8 cellular contexts compared by ENCODE assay signal in genomic region chr6:123316733-123317323, GRCh38.
DNase-seq lines count a peak whose midpoint lies in the region; ATAC-seq and TF ChIP-seq lines count a peak whose summit lies in the region.

No MANE protein-coding gene starts in this region.

- no peaks in the 10 kb centered on the region for H3K4me1 Mint-ChIP-seq in activated CD8-positive, alpha-beta memory T cell treated with anti-CD3 and anti-CD28 coated beads, Interleukin-2, amount 10 ng/mL, durations not matched to agents 7 days and 5 days

- no peaks in the 10 kb centered on the region for H3K27me3 Mint-ChIP-seq in activated CD8-positive, alpha-beta memory T cell treated with anti-CD3 and anti-CD28 coated beads, Interleukin-2, amount 10 ng/mL, durations not matched to agents 7 days and 5 days

- H3K4me3 Mint-ChIP-seq in activated CD8-positive, alpha-beta memory T cell treated with anti-CD3 and anti-CD28 coated beads, Interleukin-2, amount 10 ng/mL, durations not matched to agents 7 days and 5 days: no peak overlapping the region

- no peaks in the 10 kb centered on the region for H3K9me3 Mint-ChIP-seq in activated CD8-positive, alpha-beta memory T cell treated with anti-CD3 and anti-CD28 coated beads, Interleukin-2, amount 10 ng/mL, durations not matched to agents 7 days and 5 days (ENCODE audit: low read depth)

- H3K4me3 ChIP-seq in epithelial cell of esophagus (ENCODE audit: low read length) (no peak overlapping the region), thoracic aorta (no peak overlapping the region)

- peak; percentile 21 for TF ChIP-seq CTCF in epithelial cell of esophagus (IDR thresholded peaks at IDR 0.05; ENCODE audit: insufficient read depth, low read depth, low read length, missing control alignments)
- peak; percentile 41 for TF ChIP-seq CTCF in thoracic aorta (IDR thresholded peaks at IDR 0.05)

- no peaks in the 10 kb centered on the region for H3K36me3 Mint-ChIP-seq in activated CD8-positive, alpha-beta memory T cell treated with anti-CD3 and anti-CD28 coated beads, Interleukin-2, amount 10 ng/mL, durations not matched to agents 7 days and 5 days

- H3K27ac ChIP-seq in thoracic aorta: no peak overlapping the region

- peak; percentile 20 for DNase-seq in SIG-M5 treated with dmso at 0.1 percent for 504 hours (lab: John Stamatoyannopoulos, UW; ENCODE audit: unreplicated experiment)
- DNase-seq in SIG-M5 (lab: John Stamatoyannopoulos, UW): no peak
- peak; percentile 37 for DNase-seq in NCI-H748 treated with DMSO at 0.1 percent for 48 hours (lab: John Stamatoyannopoulos, UW)
- peak; percentile 22 for DNase-seq in epithelial cell of esophagus (ENCODE audit: low read depth)
- DNase-seq in thoracic aorta (ENCODE audit: low spot score): no peak
- no peak for DNase-seq in activated CD8-positive, alpha-beta memory T cell treated with anti-CD3 and anti-CD28 coated beads, Interleukin-2, amount 10 ng/mL, durations not matched to agents 7 days and 5 days

- H3K9me3 ChIP-seq in thoracic aorta: no peaks in the 10 kb centered on the region

- CTCF ChIA-PET in activated CD8-positive, alpha-beta memory T cell treated with anti-CD3 and anti-CD28 coated beads, Interleukin-2, amount 10 ng/mL, durations not matched to agents 7 days and 5 days (lab: Charles Lee): interaction anchor here (1.1 kb wide), 1 partner anchor 586 kb away, joined by 3 read pairs; no protein-coding TSS in a partner anchor

- no peaks in the 10 kb centered on the region for H3K4me1 ChIP-seq in thoracic aorta (ENCODE audit: control insufficient read depth in 1 of 2, low read depth in 2 of 2)

- H3K27me3 ChIP-seq in thoracic aorta (replicated peaks; ENCODE audit: insufficient read depth): no peaks in the 10 kb centered on the region

- H3K27ac Mint-ChIP-seq in activated CD8-positive, alpha-beta memory T cell treated with anti-CD3 and anti-CD28 coated beads, Interleukin-2, amount 10 ng/mL, durations not matched to agents 7 days and 5 days: no peak overlapping the region

- H3K36me3 ChIP-seq in thoracic aorta: no peaks in the 10 kb centered on the region

- ATAC-seq in thoracic aorta (ENCODE audit: insufficient number of reproducible peaks, low FRiP score, low read depth): no peak
- no peak for ATAC-seq in HG03442 (IDR thresholded peaks at IDR 0.05; ENCODE audit: unreplicated experiment)
- ATAC-seq in GM19455 (IDR thresholded peaks at IDR 0.05; ENCODE audit: unreplicated experiment): no peak
- ATAC-seq in activated CD8-positive, alpha-beta memory T cell treated with anti-CD3 and anti-CD28 coated beads, Interleukin-2, amount 10 ng/mL, durations not matched to agents 7 days and 5 days: no peak

Comparison
In these comparisons a context has a peak if more than half of its experiments do, and no peak if none do; other contexts are left out.
1. DNase-seq: peak in SIG-M5 treated with dmso at 0.1 percent for 504 hours (single experiment), NCI-H748 treated with DMSO at 0.1 percent for 48 hours (single experiment) and epithelial cell of esophagus (single experiment); none in SIG-M5 (single experiment), thoracic aorta (single experiment) and activated CD8-positive, alpha-beta memory T cell treated with anti-CD3 and anti-CD28 coated beads, Interleukin-2, amount 10 ng/mL, durations not matched to agents 7 days and 5 days (single experiment).